Comparison of ENCODE assay signal across 23 cellular contexts in genomic region chr9:21414220-21414940, GRCh38. TPM values are rescaled to one million over a fixed set of nuclear protein-coding genes. Genes with fewer than 3 reads are reported as not detected.
"Had no signal": no experiment of that assay in that cellular context is flagged by ENCODE, and none has a peak within 500 bp of the region (broad histone marks: within the 10 kb centered on the region; RNA-seq: fewer than 3 reads in every experiment).

No MANE protein-coding gene starts in this region.

- H3K9me3 ChIP-seq: Peyer's patch, SJSA1 had no signal

- H3K36me3 ChIP-seq: brain microvascular endothelial cell, cardiac muscle cell, Peyer's patch, SJSA1 had no signal

- H3K4me2 ChIP-seq: KMS-11 had no signal

- H3K9ac ChIP-seq: KMS-11 had no signal

- H3K4me3 ChIP-seq: cardiac muscle cell, Peyer's patch, SJSA1 had no signal

- H3K4me1 ChIP-seq: Peyer's patch, SJSA1 had no signal

- H3K27ac ChIP-seq: brain microvascular endothelial cell, cardiac muscle cell, KMS-11, Peyer's patch, SJSA1 had no signal

- H3K27me3 ChIP-seq: brain microvascular endothelial cell, Peyer's patch, SJSA1 had no signal

- DNase-seq: activated CD4-positive, CD25-positive, alpha-beta regulatory T cell; activated CD8-positive, alpha-beta memory T cell treated with anti-CD3 and anti-CD28 coated beads for 24 hours; activated gamma-delta T cell treated with Interleukin-2 at 50 U/mL for 16 hours; activated naive CD8-positive, alpha-beta T cell treated with anti-CD3 and anti-CD28 coated beads for 36 hours; activated T-cell treated with anti-CD3 and anti-CD28 coated beads for 4 hours; brain microvascular endothelial cell; NCI-H1092; NCI-H1417; NCI-H1930; NCI-H345; NCI-H510A; NCI-H526 treated with DMSO at 0.1 percent for 48 hours; NCI-H82; Peyer's patch; SHP77; SW 1271 had no signal

RNA-seq across cellular contexts. Expression of gene IFNA8, which starts 5.5 kb away (rescaled TPM):
- total RNA-seq: activated CD4-positive, alpha-beta memory T cell treated with anti-CD3 and anti-CD28 coated beads for 36 hours; activated CD4-positive, alpha-beta T cell treated with anti-CD3 and anti-CD28 coated beads, Interleukin-2, amount 10 ng/mL, durations not matched to agents 7 days and 5 days; activated naive CD8-positive, alpha-beta T cell treated with anti-CD3 and anti-CD28 coated beads for 36 hours; activated T-helper 2 cell treated with anti-CD3 and anti-CD28 coated beads, Interferon-gamma antibody, Interleukin-2, Interleukin-4, amounts not matched to agents 10 μg/mL and 5 μg/mL and 100 μg/mL, durations not matched to agents 14 hours and 24 hours and 36 hours; cardiac muscle cell; Peyer's patch; SJSA1; T-helper 1 cell treated with Interleukin-12 subunit alpha and Interleukin-12 subunit beta and Interleukin-4 antibody, amounts not matched to agents 30 ng/mL and 1 ng/mL, for 36 hours had no signal

RNA-seq across cellular contexts. Expression of gene IFNA1, which starts 25.9 kb away (rescaled TPM):
- total RNA-seq: activated CD4-positive, alpha-beta memory T cell treated with anti-CD3 and anti-CD28 coated beads for 36 hours; activated CD4-positive, alpha-beta T cell treated with anti-CD3 and anti-CD28 coated beads, Interleukin-2, amount 10 ng/mL, durations not matched to agents 7 days and 5 days; activated naive CD8-positive, alpha-beta T cell treated with anti-CD3 and anti-CD28 coated beads for 36 hours; activated T-helper 2 cell treated with anti-CD3 and anti-CD28 coated beads, Interferon-gamma antibody, Interleukin-2, Interleukin-4, amounts not matched to agents 10 μg/mL and 5 μg/mL and 100 μg/mL, durations not matched to agents 14 hours and 24 hours and 36 hours; cardiac muscle cell; Peyer's patch; SJSA1; T-helper 1 cell treated with Interleukin-12 subunit alpha and Interleukin-12 subunit beta and Interleukin-4 antibody, amounts not matched to agents 30 ng/mL and 1 ng/mL, for 36 hours had no signal

RNA-seq across cellular contexts. Expression of gene IFNA2, which starts 29.2 kb away (rescaled TPM):
- total RNA-seq: activated CD4-positive, alpha-beta memory T cell treated with anti-CD3 and anti-CD28 coated beads for 36 hours; activated CD4-positive, alpha-beta T cell treated with anti-CD3 and anti-CD28 coated beads, Interleukin-2, amount 10 ng/mL, durations not matched to agents 7 days and 5 days; activated naive CD8-positive, alpha-beta T cell treated with anti-CD3 and anti-CD28 coated beads for 36 hours; activated T-helper 2 cell treated with anti-CD3 and anti-CD28 coated beads, Interferon-gamma antibody, Interleukin-2, Interleukin-4, amounts not matched to agents 10 μg/mL and 5 μg/mL and 100 μg/mL, durations not matched to agents 14 hours and 24 hours and 36 hours; cardiac muscle cell; Peyer's patch; SJSA1; T-helper 1 cell treated with Interleukin-12 subunit alpha and Interleukin-12 subunit beta and Interleukin-4 antibody, amounts not matched to agents 30 ng/mL and 1 ng/mL, for 36 hours had no signal

RNA-seq across cellular contexts. Expression of gene IFNA13, which starts 46.5 kb away (rescaled TPM):
- total RNA-seq: activated CD4-positive, alpha-beta memory T cell treated with anti-CD3 and anti-CD28 coated beads for 36 hours; activated CD4-positive, alpha-beta T cell treated with anti-CD3 and anti-CD28 coated beads, Interleukin-2, amount 10 ng/mL, durations not matched to agents 7 days and 5 days; activated naive CD8-positive, alpha-beta T cell treated with anti-CD3 and anti-CD28 coated beads for 36 hours; activated T-helper 2 cell treated with anti-CD3 and anti-CD28 coated beads, Interferon-gamma antibody, Interleukin-2, Interleukin-4, amounts not matched to agents 10 μg/mL and 5 μg/mL and 100 μg/mL, durations not matched to agents 14 hours and 24 hours and 36 hours; cardiac muscle cell; Peyer's patch; SJSA1; T-helper 1 cell treated with Interleukin-12 subunit alpha and Interleukin-12 subunit beta and Interleukin-4 antibody, amounts not matched to agents 30 ng/mL and 1 ng/mL, for 36 hours had no signal
